25 cellular contexts compared by ENCODE assay signal in the genomic region with DNA sequence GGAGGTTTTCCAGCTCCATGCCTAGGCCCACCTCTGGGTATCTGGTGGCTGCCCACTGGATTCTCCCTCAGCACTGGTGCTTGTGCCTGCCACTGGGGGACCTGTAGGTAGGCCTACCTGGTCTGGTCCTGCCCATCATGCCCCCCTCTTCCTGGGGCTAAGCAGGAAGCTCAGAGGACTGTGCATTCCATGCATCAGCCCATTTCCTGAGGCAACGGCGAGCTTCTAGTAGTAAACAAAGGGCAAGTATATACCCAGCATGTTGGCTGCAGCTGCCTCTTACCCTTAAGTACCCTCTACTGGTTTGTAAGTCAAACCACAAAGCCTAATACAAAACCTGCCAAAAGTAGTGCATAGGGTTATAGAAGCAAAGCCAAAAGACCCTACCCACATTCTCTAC. TPM values are rescaled to one million over a fixed set of nuclear protein-coding genes. Genes with fewer than 3 reads are reported as not detected.
"Had no signal": no experiment of that assay in that cellular context is flagged by ENCODE, and none has a peak within 500 bp of the region (broad histone marks: within the 10 kb centered on the region; RNA-seq: fewer than 3 reads in every experiment).

No MANE protein-coding gene starts in this region.

- H3K4me1 ChIP-seq: adrenal gland, esophagus muscularis mucosa, gastrocnemius medialis, right lobe of liver, stomach, transverse colon had no signal

- DNase-seq: activated CD4-positive, alpha-beta T cell treated with anti-CD3 and anti-CD28 coated beads, Interleukin-2, amount 50 U/mL, for 4 hours; activated CD8-positive, alpha-beta memory T cell treated with anti-CD3 and anti-CD28 coated beads for 24 hours; activated CD8-positive, alpha-beta memory T cell treated with anti-CD3 and anti-CD28 coated beads, Interleukin-2, amount 50 U/mL, for 4 hours; activated T-cell treated with anti-CD3 and anti-CD28 coated beads, Interleukin-2, amount 50 U/mL, for 24 hours; adrenal gland; dorsolateral prefrontal cortex; effector memory CD8-positive, alpha-beta T cell; gastrocnemius medialis; hypothalamus; left colon; naive B cell; occipital lobe; posterior cingulate gyrus; right lobe of liver; stimulated activated CD4-positive, alpha-beta T cell treated with anti-CD3 and anti-CD28 coated beads, Interleukin-1b, Interleukin-23, amount 100 ng/mL, for 48 hours; stomach; T-helper 9 cell; transverse colon had no signal

- H3K27me3 ChIP-seq: adrenal gland, esophagus muscularis mucosa, gastrocnemius medialis, right lobe of liver, stomach, transverse colon had no signal

- H3K4me3 Mint-ChIP-seq: activated naive CD8-positive, alpha-beta T cell; activated T-cell treated with anti-CD3 and anti-CD28 coated beads, Interleukin-2, amount 50 U/mL, for 24 hours; activated T-helper 17 cell treated with anti-CD3 and anti-CD28 coated beads, Interleukin-2, amount 50 U/mL, for 72 hours; central memory CD8-positive, alpha-beta T cell; effector memory CD8-positive, alpha-beta T cell; naive B cell; stimulated activated memory B cell treated with anti-CD40 and anti-IgM and Interleukin-4, amounts not matched to agents 10 μg/mL and 1 μg/mL and 100 μg/mL, for 72 hours had no signal

- ATAC-seq: activated T-helper 17 cell treated with anti-CD3 and anti-CD28 coated beads, Interleukin-2, amount 50 U/mL, for 72 hours; effector memory CD8-positive, alpha-beta T cell; gastrocnemius medialis; left colon; stimulated activated memory B cell treated with anti-CD40 and anti-IgM and Interleukin-4, amounts not matched to agents 10 μg/mL and 1 μg/mL and 100 μg/mL, for 72 hours had no signal

- H3K9me3 ChIP-seq: gastrocnemius medialis, right lobe of liver had no signal

- H3K27ac ChIP-seq: adrenal gland, dorsolateral prefrontal cortex, esophagus muscularis mucosa, gastrocnemius medialis, right lobe of liver, stomach, transverse colon had no signal

- H3K4me1 Mint-ChIP-seq: activated T-helper 17 cell treated with anti-CD3 and anti-CD28 coated beads, Interleukin-2, amount 50 U/mL, for 72 hours; central memory CD8-positive, alpha-beta T cell; naive B cell; stimulated activated memory B cell treated with anti-CD40 and anti-IgM and Interleukin-4, amounts not matched to agents 10 μg/mL and 1 μg/mL and 100 μg/mL, for 72 hours had no signal

- H3K36me3 ChIP-seq: adrenal gland, esophagus muscularis mucosa, gastrocnemius medialis, right lobe of liver, stomach, transverse colon had no signal

- H3K27ac Mint-ChIP-seq: activated naive CD8-positive, alpha-beta T cell; activated T-cell treated with anti-CD3 and anti-CD28 coated beads, Interleukin-2, amount 50 U/mL, for 24 hours; activated T-helper 17 cell treated with anti-CD3 and anti-CD28 coated beads, Interleukin-2, amount 50 U/mL, for 72 hours; effector memory CD8-positive, alpha-beta T cell; naive B cell; stimulated activated memory B cell treated with anti-CD40 and anti-IgM and Interleukin-4, amounts not matched to agents 10 μg/mL and 1 μg/mL and 100 μg/mL, for 72 hours had no signal

- H3K4me3 ChIP-seq: adrenal gland, dorsolateral prefrontal cortex, esophagus muscularis mucosa, gastrocnemius medialis, right lobe of liver, skin epidermis, stomach, transverse colon had no signal

RNA-seq across cellular contexts. Expression of a gene that starts 37.5 kb away (rescaled TPM):
- total RNA-seq: astrocyte, occipital lobe had no signal
